ENCODE assay signal across 1 cellular context in genomic region chr12:6604254-6605029, GRCh38.
TF ChIP-seq lines count a peak whose summit lies in the region.

No MANE protein-coding gene starts in this region.

TF ChIP-seq in HepG2, 621 proteins besides CTCF, POLR2A, EP300 and RAD21:
- TF ChIP-seq IRF1 (CRISPR knock-in tag; IDR thresholded peaks at IDR 0.05; ENCODE audit: low read depth) (no peak), ZNF234 (CRISPR knock-in tag; conservative IDR thresholded peaks at IDR 0.05) (no peak), ZZZ3 (CRISPR knock-in tag; IDR thresholded peaks at IDR 0.05; ENCODE audit: borderline replicate concordance) (no peak), THAP9 (CRISPR knock-in tag; IDR thresholded peaks at IDR 0.05; ENCODE audit: borderline replicate concordance) (no peak), PBX3 (CRISPR knock-in tag; IDR thresholded peaks at IDR 0.05; ENCODE audit: borderline replicate concordance) (no peak), ZNF256 (CRISPR knock-in tag; conservative IDR thresholded peaks at IDR 0.05) (no peak), ZNF230 (CRISPR knock-in tag; IDR thresholded peaks at IDR 0.05) (no peak), ZNF879 (CRISPR knock-in tag; IDR thresholded peaks at IDR 0.05) (no peak), MATR3 (CRISPR knock-in tag; IDR thresholded peaks at IDR 0.05) (no peak), HNRNPH1 (optimal IDR thresholded peaks at IDR 0.05; ENCODE audit: low read depth, low read length) (no peak), ZNF792 (CRISPR knock-in tag; IDR thresholded peaks at IDR 0.05) (no peak), HMGXB4 (CRISPR knock-in tag; IDR thresholded peaks at IDR 0.05; ENCODE audit: borderline replicate concordance in 1 of 2, low read depth in 1 of 2) (no peak), AGO2 (optimal IDR thresholded peaks at IDR 0.05; ENCODE audit: low read depth, low read length) (no peak)
